ENCODE assay signal across 8 cellular contexts in genomic region chr11:75706260-75706729, GRCh38. TPM values are rescaled to one million over a fixed set of nuclear protein-coding genes. Genes with fewer than 3 reads are reported as not detected.
A peak's percentile ranks its signal among the peaks of the same experiment; 100 is the strongest.
DNase-seq lines count a peak whose midpoint lies in the region; ATAC-seq and TF ChIP-seq lines count a peak whose summit lies in the region.

No MANE protein-coding gene starts in this region.

- POLR2A ChIA-PET in Panc1 (lab: Charles Lee) = interaction anchor here (0.5 kb wide), 1 partner anchor 252 kb away, joined by 3 read pairs; no protein-coding TSS in a partner anchor

- H3K9me3 ChIP-seq in Panc1 (ENCODE audit: control insufficient read depth, insufficient read depth, low read depth, low read length) (0 out of 2 replicates have a peak, but pooled peaks cover 3% of the 10 kb centered on the region), neural progenitor cell (ENCODE audit: low read depth) (no peaks in the 10 kb centered on the region)

- H3K27me3 ChIP-seq in Panc1 (ENCODE audit: control insufficient read depth, insufficient read depth, low read length) (no peaks in the 10 kb centered on the region), neural progenitor cell (no peaks in the 10 kb centered on the region)

- H3K79me2 ChIP-seq in neural progenitor cell (ENCODE audit: low read depth) = no peaks in the 10 kb centered on the region

- H3K27ac Mint-ChIP-seq in neural progenitor cell = no peak overlapping the region

- H3K9me3 Mint-ChIP-seq in neural progenitor cell = peaks cover 2% of the 10 kb centered on the region

- CTCF ChIA-PET in Panc1 (lab: Charles Lee) = interaction anchor here (0.5 to 1.0 kb wide), 7 partner anchors 9 to 1836 kb away, joined by 3 to 5 read pairs (median 4); no protein-coding TSS in a partner anchor

- H3K27ac ChIP-seq in Panc1 (ENCODE audit: low read length) (no peak overlapping the region), neural progenitor cell (no peak overlapping the region)

- peak overlapping the region; percentile 1 for H3K4me3 Mint-ChIP-seq in neural progenitor cell

- no peaks in the 10 kb centered on the region for H3F3A ChIP-seq in neural progenitor cell (ENCODE audit: low read depth)

- no TSS peak for BruUV-seq in Panc1 (replicated peaks; lab: Mats Ljungman, UMichigan)

- TF ChIP-seq CTCF in Panc1 (IDR thresholded peaks at IDR 0.05) = peak; percentile 98
- peak; percentile 86 for TF ChIP-seq CTCF in fibroblast of pulmonary artery (IDR thresholded peaks at IDR 0.05; ENCODE audit: low read length, missing control alignments)
- peak; percentile 94 for TF ChIP-seq CTCF in neural progenitor cell (IDR thresholded peaks at IDR 0.05)

- intact Hi-C loops in Panc1 (cut with micrococcal nuclease; ENCODE audit: unreplicated experiment) = no loop called here

- H2AFZ ChIP-seq in neural progenitor cell (replicated peaks) = peak overlapping the region; percentile 50

- no peak overlapping the region for H3K4me2 ChIP-seq in neural progenitor cell

- H3K4me3 ChIP-seq in Panc1 (ENCODE audit: low read depth in 2 of 2, low read length in 2 of 2) (no peak overlapping the region), fibroblast of pulmonary artery (replicated peaks; ENCODE audit: low read depth, low read length) (peak overlapping the region; percentile 8), neural progenitor cell (no peak overlapping the region)

- H3K27me3 Mint-ChIP-seq in neural progenitor cell (ENCODE audit: insufficient read depth, low read depth) = peaks cover 7% of the 10 kb centered on the region

- ATAC-seq in Panc1 (peak; percentile 97), GM18519 (IDR thresholded peaks at IDR 0.05; ENCODE audit: low FRiP score, unreplicated experiment) (no peak)
- peak; percentile 88 for ATAC-seq in stimulated activated naive CD8-positive, alpha-beta T cell treated with anti-CD3 and anti-CD28 coated beads, Interleukin-15, Interleukin-2, amounts not matched to agents 100 U/mL and 50 U/mL, for 24 hours

- H3K36me3 ChIP-seq in Panc1 (ENCODE audit: control insufficient read depth, insufficient read depth, low read length) (no peaks in the 10 kb centered on the region), neural progenitor cell (no peaks in the 10 kb centered on the region)

- peaks cover 9% of the 10 kb centered on the region for H3K4me1 Mint-ChIP-seq in neural progenitor cell

- H3K4me1 ChIP-seq in Panc1 (ENCODE audit: control insufficient read depth, insufficient read depth, low read length) = no peaks in the 10 kb centered on the region
- no peaks in the 10 kb centered on the region for H3K4me1 ChIP-seq in neural progenitor cell

- H4K20me1 ChIP-seq in neural progenitor cell (ENCODE audit: low read depth) = no peaks in the 10 kb centered on the region

- DNase-seq in GM03348 (ENCODE audit: low spot score) (peak; percentile 93), KBM-7 (peak; percentile 85), Panc1 (ENCODE audit: low read depth, low spot score) (peak; percentile 30), fibroblast of pulmonary artery (ENCODE audit: low read depth) (peak; percentile 84), neural progenitor cell (ENCODE audit: low spot score) (peak; percentile 80)
- peak; percentile 68 to 78 for DNase-seq in activated T-cell treated with anti-CD3 and anti-CD28 coated beads, Interleukin-2, amount 50 U/mL, for 48 hours
- peak; percentile 73 for DNase-seq in stimulated activated naive CD8-positive, alpha-beta T cell treated with anti-CD3 and anti-CD28 coated beads, Interleukin-15, Interleukin-2, amounts not matched to agents 100 U/mL and 50 U/mL, for 24 hours

- in situ Hi-C loops in KBM-7 (cut with MboI; ENCODE audit: low pct_unique_long_range_greater_than_20kb, low sequenced_read_pairs) = no loop called here
- in situ Hi-C loops in Panc1 (cut with HindIII; ENCODE audit: low pct_unique_long_range_greater_than_20kb, low sequenced_read_pairs) = no loop called here

- peaks cover 2% of the 10 kb centered on the region for H3K36me3 Mint-ChIP-seq in neural progenitor cell

- no peak overlapping the region for H3K9ac ChIP-seq in neural progenitor cell

RNA-seq across cellular contexts. Expression of gene MOGAT2, which starts 11.3 kb away (rescaled TPM):
- total RNA-seq in Panc1 (2021; ENCODE audit: unreplicated experiment) (0.08 TPM), neural progenitor cell (ENCODE audit: low replicate concordance) (0.09 TPM in 1 of 2 replicates, not detected in the other)
- not detected for polyA plus RNA-seq in Panc1 (2012; ENCODE audit: insufficient read length)

RNA-seq across cellular contexts. Expression of gene MAP6, which starts 37.5 kb away (rescaled TPM):
- total RNA-seq in Panc1 (2021; ENCODE audit: unreplicated experiment) = 0.21 TPM
- 0.53 TPM for polyA plus RNA-seq in Panc1 (2012; ENCODE audit: insufficient read length)
- 9.7 and 9.9 TPM in 2 replicates for total RNA-seq in neural progenitor cell (ENCODE audit: low replicate concordance)

Comparison
In these comparisons a context has a peak if more than half of its experiments do, and no peak if none do; other contexts are left out.
1. DNase-seq: peak in every context shown above with its lines; median percentile 93 in GM03348; 85 in KBM-7; 84 in fibroblast of pulmonary artery; 80 in neural progenitor cell; 73 in activated T-cell treated with anti-CD3 and anti-CD28 coated beads, Interleukin-2, amount 50 U/mL, for 48 hours; 73 in stimulated activated naive CD8-positive, alpha-beta T cell treated with anti-CD3 and anti-CD28 coated beads, Interleukin-15, Interleukin-2, amounts not matched to agents 100 U/mL and 50 U/mL, for 24 hours; 30 in Panc1.